9 cellular contexts compared by ENCODE assay signal in the genomic region with DNA sequence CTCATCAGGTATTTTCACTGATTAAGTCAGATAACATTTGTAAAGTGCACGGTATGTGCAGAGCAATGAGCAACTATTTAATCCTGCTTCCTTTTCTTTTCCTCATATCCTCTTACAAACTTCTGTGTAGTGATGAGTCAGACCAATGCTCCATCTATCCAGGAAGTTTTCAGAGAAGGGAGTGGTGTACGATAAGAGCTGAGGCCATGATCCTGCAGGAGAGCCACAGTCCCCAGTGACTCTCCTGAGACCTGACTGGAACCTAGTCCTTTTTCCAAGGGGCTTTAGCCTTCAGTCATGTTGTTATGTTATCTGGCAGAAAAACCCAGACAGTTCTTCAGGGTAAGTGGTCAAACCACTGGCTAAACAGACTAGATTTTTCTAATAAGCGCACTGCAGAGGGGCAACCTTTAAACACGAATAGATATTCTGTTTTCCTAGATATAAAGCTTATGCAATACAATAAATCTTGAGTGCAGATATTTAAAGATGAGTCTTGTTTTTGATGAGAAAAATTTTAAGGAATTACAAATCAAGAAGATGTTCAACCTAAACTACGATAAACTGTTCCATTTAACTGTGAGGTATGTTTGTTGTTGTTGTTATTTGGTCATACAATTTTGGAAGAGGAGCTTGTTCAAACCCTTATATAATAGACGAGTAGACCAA.
DNase-seq lines count a peak whose midpoint lies in the region; ATAC-seq and TF ChIP-seq lines count a peak whose summit lies in the region.
"Had no signal": no experiment of that assay in that cellular context is flagged by ENCODE, and none has a peak within 500 bp of the region (broad histone marks: within the 10 kb centered on the region; RNA-seq: fewer than 3 reads in every experiment).

No MANE protein-coding gene starts in this region.

- TF ChIP-seq EP300 in gastroesophageal sphincter (IDR thresholded peaks at IDR 0.05) (no peak), suprapubic skin (IDR thresholded peaks at IDR 0.05) (no peak)

- TF ChIP-seq CTCF in gastroesophageal sphincter (IDR thresholded peaks at IDR 0.05): no peak
- no peak for TF ChIP-seq CTCF in suprapubic skin (IDR thresholded peaks at IDR 0.05)

- DNase-seq in HPDE6-E6E7 (ENCODE audit: extremely low spot score): peak; percentile 76
- peak; percentile 3 for DNase-seq in T1000 (lab: John Stamatoyannopoulos, UW)
- no peak for DNase-seq in suprapubic skin (ENCODE audit: low spot score in 2 of 2)
- DNase-seq in Ammon's horn (ENCODE audit: low spot score): no peak
- DNase-seq in NCI-H2107 treated with DMSO at 0.1 percent for 48 hours (lab: John Stamatoyannopoulos, UW; ENCODE audit: unreplicated experiment): no peak
- no peak for DNase-seq in activated CD8-positive, alpha-beta memory T cell treated with anti-CD3 and anti-CD28 coated beads, Interleukin-2, amount 50 U/mL, for 4 hours
- DNase-seq: NCI-H1436 had no signal

- TF ChIP-seq POLR2A in gastroesophageal sphincter (IDR thresholded peaks at IDR 0.05): no peak
- TF ChIP-seq POLR2A in suprapubic skin (IDR thresholded peaks at IDR 0.05): no peak

- H3K4me1 ChIP-seq in gastroesophageal sphincter (peaks cover 0 to 14% (median 0%) of the 10 kb centered on the region in 3 donors), suprapubic skin (peaks cover 18% of the 10 kb centered on the region)

- H3K9me3 ChIP-seq in gastroesophageal sphincter: no peaks in the 10 kb centered on the region
- no peaks in the 10 kb centered on the region for H3K9me3 ChIP-seq in suprapubic skin

- H3K4me3 ChIP-seq in gastroesophageal sphincter (no peak overlapping the region), suprapubic skin (no peak overlapping the region)

- peak; percentile 35 for ATAC-seq in gastroesophageal sphincter
- ATAC-seq in HG02981 (IDR thresholded peaks at IDR 0.05; ENCODE audit: unreplicated experiment): no peak

- no peaks in the 10 kb centered on the region for H3K27me3 ChIP-seq in gastroesophageal sphincter
- H3K27me3 ChIP-seq in suprapubic skin: no peaks in the 10 kb centered on the region

- H3K36me3 ChIP-seq in gastroesophageal sphincter: no peaks in the 10 kb centered on the region
- no peaks in the 10 kb centered on the region for H3K36me3 ChIP-seq in suprapubic skin

- H3K27ac ChIP-seq in gastroesophageal sphincter (peak overlapping the region; percentile 70 to 83 (median 75)), suprapubic skin (peak overlapping the region; percentile 75)

- 42 to 63% methylated on average over 6 of the region's 6 CpGs for WGBS in gastroesophageal sphincter (ENCODE audit: low coverage in 1 of 2), 2 donors
- 54% methylated on average over 6 of the region's 6 CpGs for WGBS in suprapubic skin

Comparison
In these comparisons a context has a peak if more than half of its experiments do, and no peak if none do; other contexts are left out.
1. DNase-seq: peak in HPDE6-E6E7 (single experiment) and T1000 (single experiment); none in suprapubic skin (0 of 2), Ammon's horn (single experiment), NCI-H2107 treated with DMSO at 0.1 percent for 48 hours (single experiment) and activated CD8-positive, alpha-beta memory T cell treated with anti-CD3 and anti-CD28 coated beads, Interleukin-2, amount 50 U/mL, for 4 hours (single experiment).